Comparison of ENCODE assay signal across 1 cellular context in the genomic region with DNA sequence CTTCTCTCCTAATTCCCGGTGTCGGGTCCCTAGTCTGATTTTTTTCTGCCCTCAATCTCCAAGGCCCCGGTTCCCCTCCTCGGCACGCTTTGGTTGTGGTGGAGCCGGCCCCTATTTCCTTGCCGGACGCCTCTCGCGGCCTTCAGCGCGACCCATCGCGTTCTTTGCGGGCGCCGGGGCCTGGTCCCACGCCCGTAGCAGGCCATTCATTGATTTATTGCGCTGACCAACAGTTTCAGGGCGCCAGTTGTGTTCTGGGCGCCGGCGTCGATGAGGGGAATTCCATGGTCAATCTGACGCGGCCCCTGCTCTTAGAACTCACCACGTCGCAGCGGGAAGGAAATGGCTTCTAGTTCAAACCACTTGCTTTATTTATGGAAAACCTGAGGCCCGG.
A peak's percentile ranks its signal among the peaks of the same experiment; 100 is the strongest.
TF ChIP-seq lines count a peak whose summit lies in the region.

No MANE protein-coding gene starts in this region.

TF ChIP-seq in HepG2, 621 proteins besides CTCF, POLR2A, EP300 and RAD21 (continued from another document and continues in another):
- TF ChIP-seq ZNF317 (CRISPR knock-in tag; IDR thresholded peaks at IDR 0.05) (no peak), HES4 (CRISPR knock-in tag; IDR thresholded peaks at IDR 0.05; ENCODE audit: borderline replicate concordance) (no peak; the same call in 1 of the 2 replicates), TSC22D2 (CRISPR knock-in tag; IDR thresholded peaks at IDR 0.05; ENCODE audit: borderline replicate concordance) (no peak), ZNF589 (CRISPR knock-in tag; conservative IDR thresholded peaks at IDR 0.05) (no peak), PHF20 (CRISPR knock-in tag; IDR thresholded peaks at IDR 0.05) (no peak), EZH2 (conservative IDR thresholded peaks at IDR 0.05; ENCODE audit: low read depth, low read length) (no peak), ZNF230 (CRISPR knock-in tag; IDR thresholded peaks at IDR 0.05) (no peak), ZBTB1 (CRISPR knock-in tag; IDR thresholded peaks at IDR 0.05; ENCODE audit: borderline replicate concordance) (no peak), ZNF274 (CRISPR knock-in tag; IDR thresholded peaks at IDR 0.05) (no peak), FOXP1 (IDR thresholded peaks at IDR 0.05) (no peak), FOXP1 (CRISPR knock-in tag; IDR thresholded peaks at IDR 0.05) (no peak), DNMT1 (CRISPR knock-in tag; IDR thresholded peaks at IDR 0.05) (no peak), TP53 (CRISPR knock-in tag; conservative IDR thresholded peaks at IDR 0.05) (no peak), CAMTA2 (CRISPR knock-in tag; IDR thresholded peaks at IDR 0.05; ENCODE audit: borderline replicate concordance) (no peak), MYC (CRISPR knock-in tag; IDR thresholded peaks at IDR 0.05; ENCODE audit: borderline replicate concordance) (0 out of 2 replicates have a peak, but pooled peaks have one; percentile 44), ZNF605 (CRISPR knock-in tag; IDR thresholded peaks at IDR 0.05) (0 out of 2 replicates have a peak, but pooled peaks have one; percentile 7), ZNF496 (CRISPR knock-in tag; IDR thresholded peaks at IDR 0.05; ENCODE audit: insufficient replicate concordance) (no peak), PCBP2 (optimal IDR thresholded peaks at IDR 0.05; ENCODE audit: low read depth, low read length, poor library complexity, severe bottlenecking) (no peak), SIN3B (IDR thresholded peaks at IDR 0.05; ENCODE audit: low read length) (no peak; the same call in 1 of the 2 replicates), SMARCE1 (IDR thresholded peaks at IDR 0.05; ENCODE audit: borderline replicate concordance) (no peak), NFATC3 (CRISPR knock-in tag; IDR thresholded peaks at IDR 0.05) (no peak), CCAR2 (optimal IDR thresholded peaks at IDR 0.05; ENCODE audit: low read depth, low read length) (no peak), MED13 (CRISPR knock-in tag; IDR thresholded peaks at IDR 0.05) (no peak; the same call in 1 of the 2 replicates), ZBTB8A (CRISPR knock-in tag; IDR thresholded peaks at IDR 0.05; ENCODE audit: borderline replicate concordance, low read depth) (no peak), NFE2L2 (IDR thresholded peaks at IDR 0.05; ENCODE audit: low read length) (no peak), NCOR1 (IDR thresholded peaks at IDR 0.05; ENCODE audit: borderline replicate concordance, low read length) (0 out of 2 replicates have a peak, but pooled peaks have one; percentile 3), ZNF75D (CRISPR knock-in tag; IDR thresholded peaks at IDR 0.05; ENCODE audit: borderline replicate concordance) (0 out of 2 replicates have a peak, but pooled peaks have one; percentile 2), SAP130 (CRISPR knock-in tag; IDR thresholded peaks at IDR 0.05; ENCODE audit: low read depth) (peak; percentile 18), IRX3 (CRISPR knock-in tag; IDR thresholded peaks at IDR 0.05; ENCODE audit: borderline replicate concordance, low read depth) (no peak; the same call in 1 of the 2 replicates), ZNF678 (CRISPR knock-in tag; IDR thresholded peaks at IDR 0.05) (no peak), MIER2 (CRISPR knock-in tag; IDR thresholded peaks at IDR 0.05) (no peak), RXRA (CRISPR knock-in tag; IDR thresholded peaks at IDR 0.05) (no peak; the same call in 1 of the 2 replicates), ZNF615 (CRISPR knock-in tag; IDR thresholded peaks at IDR 0.05; ENCODE audit: borderline replicate concordance) (no peak), NCOA2 (CRISPR knock-in tag; IDR thresholded peaks at IDR 0.05) (no peak), ERF (CRISPR knock-in tag; IDR thresholded peaks at IDR 0.05) (no peak), FIP1L1 (IDR thresholded peaks at IDR 0.05; ENCODE audit: borderline replicate concordance, insufficient read depth, low read depth, low read length) (no peak), ZNF567 (CRISPR knock-in tag; IDR thresholded peaks at IDR 0.05; ENCODE audit: borderline replicate concordance) (no peak), NAIF1 (CRISPR knock-in tag; IDR thresholded peaks at IDR 0.05; ENCODE audit: borderline replicate concordance) (0 out of 2 replicates have a peak, but pooled peaks have one; percentile 17), ZNF572 (CRISPR knock-in tag; IDR thresholded peaks at IDR 0.05) (no peak), SPEN (CRISPR knock-in tag; IDR thresholded peaks at IDR 0.05; ENCODE audit: low read depth) (no peak; the same call in 1 of the 2 replicates), TCF12 (IDR thresholded peaks at IDR 0.05) (no peak), TCF12 (CRISPR knock-in tag; IDR thresholded peaks at IDR 0.05) (peak; percentile 25; the same call in 1 of the 2 replicates), MZF1 (CRISPR knock-in tag; IDR thresholded peaks at IDR 0.05; ENCODE audit: borderline replicate concordance) (no peak), NR1H2 (CRISPR knock-in tag; IDR thresholded peaks at IDR 0.05; ENCODE audit: borderline replicate concordance, low read depth) (no peak)
- TF ChIP-seq, protein P1, sequence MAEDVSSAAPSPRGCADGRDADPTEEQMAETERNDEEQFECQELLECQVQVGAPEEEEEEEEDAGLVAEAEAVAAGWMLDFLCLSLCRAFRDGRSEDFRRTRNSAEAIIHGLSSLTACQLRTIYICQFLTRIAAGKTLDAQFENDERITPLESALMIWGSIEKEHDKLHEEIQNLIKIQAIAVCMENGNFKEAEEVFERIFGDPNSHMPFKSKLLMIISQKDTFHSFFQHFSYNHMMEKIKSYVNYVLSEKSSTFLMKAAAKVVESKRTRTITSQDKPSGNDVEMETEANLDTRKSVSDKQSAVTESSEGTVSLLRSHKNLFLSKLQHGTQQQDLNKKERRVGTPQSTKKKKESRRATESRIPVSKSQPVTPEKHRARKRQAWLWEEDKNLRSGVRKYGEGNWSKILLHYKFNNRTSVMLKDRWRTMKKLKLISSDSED (CRISPR knock-in tag; IDR thresholded peaks at IDR 0.05), result no peak
- TF ChIP-seq, protein P2, sequence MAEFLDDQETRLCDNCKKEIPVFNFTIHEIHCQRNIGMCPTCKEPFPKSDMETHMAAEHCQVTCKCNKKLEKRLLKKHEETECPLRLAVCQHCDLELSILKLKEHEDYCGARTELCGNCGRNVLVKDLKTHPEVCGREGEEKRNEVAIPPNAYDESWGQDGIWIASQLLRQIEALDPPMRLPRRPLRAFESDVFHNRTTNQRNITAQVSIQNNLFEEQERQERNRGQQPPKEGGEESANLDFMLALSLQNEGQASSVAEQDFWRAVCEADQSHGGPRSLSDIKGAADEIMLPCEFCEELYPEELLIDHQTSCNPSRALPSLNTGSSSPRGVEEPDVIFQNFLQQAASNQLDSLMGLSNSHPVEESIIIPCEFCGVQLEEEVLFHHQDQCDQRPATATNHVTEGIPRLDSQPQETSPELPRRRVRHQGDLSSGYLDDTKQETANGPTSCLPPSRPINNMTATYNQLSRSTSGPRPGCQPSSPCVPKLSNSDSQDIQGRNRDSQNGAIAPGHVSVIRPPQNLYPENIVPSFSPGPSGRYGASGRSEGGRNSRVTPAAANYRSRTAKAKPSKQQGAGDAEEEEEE (CRISPR knock-in tag; IDR thresholded peaks at IDR 0.05; ENCODE audit: borderline replicate concordance), result no peak
- TF ChIP-seq, protein P3, sequence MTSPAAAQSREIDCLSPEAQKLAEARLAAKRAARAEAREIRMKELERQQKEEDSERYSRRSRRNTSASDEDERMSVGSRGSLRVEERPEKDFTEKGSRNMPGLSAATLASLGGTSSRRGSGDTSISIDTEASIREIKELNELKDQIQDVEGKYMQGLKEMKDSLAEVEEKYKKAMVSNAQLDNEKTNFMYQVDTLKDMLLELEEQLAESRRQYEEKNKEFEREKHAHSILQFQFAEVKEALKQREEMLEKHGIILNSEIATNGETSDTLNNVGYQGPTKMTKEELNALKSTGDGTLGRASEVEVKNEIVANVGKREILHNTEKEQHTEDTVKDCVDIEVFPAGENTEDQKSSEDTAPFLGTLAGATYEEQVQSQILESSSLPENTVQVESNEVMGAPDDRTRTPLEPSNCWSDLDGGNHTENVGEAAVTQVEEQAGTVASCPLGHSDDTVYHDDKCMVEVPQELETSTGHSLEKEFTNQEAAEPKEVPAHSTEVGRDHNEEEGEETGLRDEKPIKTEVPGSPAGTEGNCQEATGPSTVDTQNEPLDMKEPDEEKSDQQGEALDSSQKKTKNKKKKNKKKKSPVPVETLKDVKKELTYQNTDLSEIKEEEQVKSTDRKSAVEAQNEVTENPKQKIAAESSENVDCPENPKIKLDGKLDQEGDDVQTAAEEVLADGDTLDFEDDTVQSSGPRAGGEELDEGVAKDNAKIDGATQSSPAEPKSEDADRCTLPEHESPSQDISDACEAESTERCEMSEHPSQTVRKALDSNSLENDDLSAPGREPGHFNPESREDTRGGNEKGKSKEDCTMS (CRISPR knock-in tag; conservative IDR thresholded peaks at IDR 0.05), result no peak
- TF ChIP-seq, protein P4, sequence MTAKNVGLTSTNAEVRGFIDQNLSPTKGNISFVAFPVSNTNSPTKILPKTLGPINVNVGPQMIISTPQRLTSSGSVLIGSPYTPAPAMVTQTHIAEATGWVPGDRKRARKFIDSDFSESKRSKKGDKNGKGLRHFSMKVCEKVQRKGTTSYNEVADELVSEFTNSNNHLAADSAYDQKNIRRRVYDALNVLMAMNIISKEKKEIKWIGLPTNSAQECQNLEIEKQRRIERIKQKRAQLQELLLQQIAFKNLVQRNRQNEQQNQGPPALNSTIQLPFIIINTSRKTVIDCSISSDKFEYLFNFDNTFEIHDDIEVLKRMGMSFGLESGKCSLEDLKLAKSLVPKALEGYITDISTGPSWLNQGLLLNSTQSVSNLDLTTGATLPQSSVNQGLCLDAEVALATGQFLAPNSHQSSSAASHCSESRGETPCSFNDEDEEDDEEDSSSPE (CRISPR knock-in tag; IDR thresholded peaks at IDR 0.05), result no peak
- TF ChIP-seq, protein P5, sequence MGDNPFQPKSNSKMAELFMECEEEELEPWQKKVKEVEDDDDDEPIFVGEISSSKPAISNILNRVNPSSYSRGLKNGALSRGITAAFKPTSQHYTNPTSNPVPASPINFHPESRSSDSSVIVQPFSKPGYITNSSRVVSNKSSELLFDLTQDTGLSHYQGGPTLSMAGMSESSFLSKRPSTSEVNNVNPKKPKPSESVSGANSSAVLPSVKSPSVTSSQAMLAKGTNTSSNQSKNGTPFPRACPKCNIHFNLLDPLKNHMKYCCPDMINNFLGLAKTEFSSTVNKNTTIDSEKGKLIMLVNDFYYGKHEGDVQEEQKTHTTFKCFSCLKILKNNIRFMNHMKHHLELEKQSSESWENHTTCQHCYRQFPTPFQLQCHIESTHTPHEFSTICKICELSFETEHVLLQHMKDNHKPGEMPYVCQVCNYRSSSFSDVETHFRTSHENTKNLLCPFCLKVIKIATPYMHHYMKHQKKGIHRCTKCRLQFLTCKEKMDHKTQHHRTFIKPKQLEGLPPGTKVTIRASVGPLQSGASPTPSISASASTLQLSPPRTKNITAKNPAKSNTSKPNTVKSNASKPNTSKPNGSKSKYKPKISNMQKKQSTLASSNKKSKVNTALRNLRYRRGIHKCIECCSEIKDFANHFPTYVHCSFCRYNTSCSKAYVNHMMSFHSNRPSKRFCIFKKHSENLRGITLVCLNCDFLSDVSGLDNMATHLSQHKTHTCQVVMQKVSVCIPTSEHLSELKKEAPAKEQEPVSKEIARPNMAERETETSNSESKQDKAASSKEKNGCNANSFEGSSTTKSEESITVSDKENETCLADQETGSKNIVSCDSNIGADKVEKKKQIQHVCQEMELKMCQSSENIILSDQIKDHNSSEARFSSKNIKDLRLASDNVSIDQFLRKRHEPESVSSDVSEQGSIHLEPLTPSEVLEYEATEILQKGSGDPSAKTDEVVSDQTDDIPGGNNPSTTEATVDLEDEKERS (CRISPR knock-in tag; IDR thresholded peaks at IDR 0.05), result no peak
- TF ChIP-seq, protein P6, sequence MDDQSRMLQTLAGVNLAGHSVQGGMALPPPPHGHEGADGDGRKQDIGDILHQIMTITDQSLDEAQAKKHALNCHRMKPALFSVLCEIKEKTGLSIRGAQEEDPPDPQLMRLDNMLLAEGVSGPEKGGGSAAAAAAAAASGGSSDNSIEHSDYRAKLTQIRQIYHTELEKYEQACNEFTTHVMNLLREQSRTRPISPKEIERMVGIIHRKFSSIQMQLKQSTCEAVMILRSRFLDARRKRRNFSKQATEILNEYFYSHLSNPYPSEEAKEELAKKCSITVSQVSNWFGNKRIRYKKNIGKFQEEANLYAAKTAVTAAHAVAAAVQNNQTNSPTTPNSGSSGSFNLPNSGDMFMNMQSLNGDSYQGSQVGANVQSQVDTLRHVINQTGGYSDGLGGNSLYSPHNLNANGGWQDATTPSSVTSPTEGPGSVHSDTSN (CRISPR knock-in tag; IDR thresholded peaks at IDR 0.05; ENCODE audit: borderline replicate concordance), result no peak
- TF ChIP-seq, protein P7, sequence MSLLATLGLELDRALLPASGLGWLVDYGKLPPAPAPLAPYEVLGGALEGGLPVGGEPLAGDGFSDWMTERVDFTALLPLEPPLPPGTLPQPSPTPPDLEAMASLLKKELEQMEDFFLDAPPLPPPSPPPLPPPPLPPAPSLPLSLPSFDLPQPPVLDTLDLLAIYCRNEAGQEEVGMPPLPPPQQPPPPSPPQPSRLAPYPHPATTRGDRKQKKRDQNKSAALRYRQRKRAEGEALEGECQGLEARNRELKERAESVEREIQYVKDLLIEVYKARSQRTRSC (CRISPR knock-in tag; IDR thresholded peaks at IDR 0.05; ENCODE audit: low read depth), result no peak; the same call in 1 of the 2 replicates
- TF ChIP-seq, protein P8, sequence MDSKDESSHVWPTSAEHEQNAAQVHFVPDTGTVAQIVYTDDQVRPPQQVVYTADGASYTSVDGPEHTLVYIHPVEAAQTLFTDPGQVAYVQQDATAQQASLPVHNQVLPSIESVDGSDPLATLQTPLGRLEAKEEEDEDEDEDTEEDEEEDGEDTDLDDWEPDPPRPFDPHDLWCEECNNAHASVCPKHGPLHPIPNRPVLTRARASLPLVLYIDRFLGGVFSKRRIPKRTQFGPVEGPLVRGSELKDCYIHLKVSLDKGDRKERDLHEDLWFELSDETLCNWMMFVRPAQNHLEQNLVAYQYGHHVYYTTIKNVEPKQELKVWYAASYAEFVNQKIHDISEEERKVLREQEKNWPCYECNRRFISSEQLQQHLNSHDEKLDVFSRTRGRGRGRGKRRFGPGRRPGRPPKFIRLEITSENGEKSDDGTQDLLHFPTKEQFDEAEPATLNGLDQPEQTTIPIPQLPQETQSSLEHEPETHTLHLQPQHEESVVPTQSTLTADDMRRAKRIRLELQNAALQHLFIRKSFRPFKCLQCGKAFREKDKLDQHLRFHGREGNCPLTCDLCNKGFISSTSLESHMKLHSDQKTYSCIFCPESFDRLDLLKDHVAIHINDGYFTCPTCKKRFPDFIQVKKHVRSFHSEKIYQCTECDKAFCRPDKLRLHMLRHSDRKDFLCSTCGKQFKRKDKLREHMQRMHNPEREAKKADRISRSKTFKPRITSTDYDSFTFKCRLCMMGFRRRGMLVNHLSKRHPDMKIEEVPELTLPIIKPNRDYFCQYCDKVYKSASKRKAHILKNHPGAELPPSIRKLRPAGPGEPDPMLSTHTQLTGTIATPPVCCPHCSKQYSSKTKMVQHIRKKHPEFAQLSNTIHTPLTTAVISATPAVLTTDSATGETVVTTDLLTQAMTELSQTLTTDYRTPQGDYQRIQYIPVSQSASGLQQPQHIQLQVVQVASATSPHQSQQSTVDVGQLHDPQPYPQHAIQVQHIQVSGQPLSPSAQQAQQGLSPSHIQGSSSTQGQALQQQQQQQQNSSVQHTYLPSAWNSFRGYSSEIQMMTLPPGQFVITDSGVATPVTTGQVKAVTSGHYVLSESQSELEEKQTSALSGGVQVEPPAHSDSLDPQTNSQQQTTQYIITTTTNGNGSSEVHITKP (CRISPR knock-in tag; IDR thresholded peaks at IDR 0.05; ENCODE audit: low read depth), result no peak
